ENCODE assay signal across 1 cellular context in genomic region chr16:67236551-67237395, GRCh38.
TF ChIP-seq lines count a peak whose summit lies in the region.

No MANE protein-coding gene starts in this region.

TF ChIP-seq in H1, 55 proteins besides CTCF, POLR2A, EP300 and RAD21:
- TF ChIP-seq TBP (IDR thresholded peaks at IDR 0.05; ENCODE audit: low read depth, low read length) (0 out of 2 replicates have a peak, but pooled peaks have one; percentile 17), SP1 (IDR thresholded peaks at IDR 0.05; ENCODE audit: low read depth, low read length) (peak; percentile 29; the same call in 1 of the 2 replicates), CTBP2 (IDR thresholded peaks at IDR 0.05; ENCODE audit: borderline replicate concordance, insufficient read depth, insufficient read length, low read length) (no peak)
